ENCODE assay signal across 9 cellular contexts in genomic region chr1:58576727-58577675, GRCh38. TPM values are rescaled to one million over a fixed set of nuclear protein-coding genes. Genes with fewer than 3 reads are reported as not detected.
DNase-seq lines count a peak whose midpoint lies in the region; ATAC-seq and TF ChIP-seq lines count a peak whose summit lies in the region.
"Had no signal": no experiment of that assay in that cellular context is flagged by ENCODE, and none has a peak within 500 bp of the region (broad histone marks: within the 10 kb centered on the region; RNA-seq: fewer than 3 reads in every experiment).

Gene TACSTD2, minus strand, starts transcription at chr1:58577252. Its CDS starts 96 bp downstream, at chr1:58577156.

- POLR2A ChIA-PET in activated CD4-positive, alpha-beta T cell treated with anti-CD3 and anti-CD28 coated beads, Interleukin-2, amount 10 ng/mL, durations not matched to agents 7 days and 5 days (lab: Charles Lee) = no interaction called here

- no peak within 1 kb of the TSS for H2AK5ac ChIP-seq in mesenchymal stem cell (ENCODE audit: low read length, severe bottlenecking)

- CTCF ChIA-PET in activated CD4-positive, alpha-beta T cell treated with anti-CD3 and anti-CD28 coated beads, Interleukin-2, amount 10 ng/mL, durations not matched to agents 7 days and 5 days (lab: Charles Lee) = interaction anchor here (0.6 kb wide), 1 partner anchor 12 kb away, joined by 3 read pairs; no protein-coding TSS in a partner anchor

- peak within 1 kb of the TSS; percentile 43 for H3K4me3 Mint-ChIP-seq in activated CD4-positive, alpha-beta T cell treated with anti-CD3 and anti-CD28 coated beads, Interleukin-2, amount 10 ng/mL, durations not matched to agents 7 days and 5 days
- H3K4me3 Mint-ChIP-seq in type B pancreatic cell = peak within 1 kb of the TSS; percentile 81

- no peak within 1 kb of the TSS for H4K91ac ChIP-seq in mesenchymal stem cell (ENCODE audit: low read length)

- H3K36me3 Mint-ChIP-seq in activated CD4-positive, alpha-beta T cell treated with anti-CD3 and anti-CD28 coated beads, Interleukin-2, amount 10 ng/mL, durations not matched to agents 7 days and 5 days (ENCODE audit: low read depth) = no peaks in the 10 kb centered on the region
- H3K36me3 Mint-ChIP-seq in type B pancreatic cell = peaks cover 8% of the 10 kb centered on the region

- no peak within 1 kb of the TSS for H2BK120ac ChIP-seq in mesenchymal stem cell (ENCODE audit: low read depth, low read length)

- peaks cover 10% of the 10 kb centered on the region for H3K4me1 ChIP-seq in mesenchymal stem cell (ENCODE audit: control insufficient read depth, insufficient read depth, low read depth, low read length)

- no peak within 1 kb of the TSS for H3K27ac Mint-ChIP-seq in activated CD4-positive, alpha-beta T cell treated with anti-CD3 and anti-CD28 coated beads, Interleukin-2, amount 10 ng/mL, durations not matched to agents 7 days and 5 days
- H3K27ac Mint-ChIP-seq in type B pancreatic cell = peak within 1 kb of the TSS; percentile 95

- H3K27me3 ChIP-seq in dorsolateral prefrontal cortex = peaks cover 0 to 57% (median 29%) of the 10 kb centered on the region in 45 donors
- peaks cover 0 to 52% of the 10 kb centered on the region in 2 experiments for H3K27me3 ChIP-seq in mesenchymal stem cell (ENCODE audit: control insufficient read depth in 1 of 2, insufficient read depth in 1 of 2, low read length in 2 of 2)

- peak within 1 kb of the TSS in 1 of 2 experiments; percentile 74 for H3K14ac ChIP-seq in mesenchymal stem cell (ENCODE audit: low read length in 2 of 2)

- H3K27me3 Mint-ChIP-seq in activated CD4-positive, alpha-beta T cell treated with anti-CD3 and anti-CD28 coated beads, Interleukin-2, amount 10 ng/mL, durations not matched to agents 7 days and 5 days = peaks cover 74% of the 10 kb centered on the region
- peaks cover 24% of the 10 kb centered on the region for H3K27me3 Mint-ChIP-seq in type B pancreatic cell

- H3K9ac ChIP-seq in mesenchymal stem cell (ENCODE audit: low read length) = peak within 1 kb of the TSS; percentile 14

- H3K4me3 ChIP-seq in dorsolateral prefrontal cortex (peak within 1 kb of the TSS in 56 of 59 donors; percentile 8 to 59 (median 40)), mesenchymal stem cell (ENCODE audit: insufficient read depth in 1 of 2, low read depth in 1 of 2, low read length in 2 of 2) (peak within 1 kb of the TSS; percentile 58 to 70)

- no peaks in the 10 kb centered on the region for H3K79me1 ChIP-seq in mesenchymal stem cell (replicated peaks; ENCODE audit: low read length, poor library complexity, severe bottlenecking)

- no peak for DNase-seq in activated CD4-positive, alpha-beta T cell treated with anti-CD3 and anti-CD28 coated beads, Interleukin-2, amount 10 ng/mL, durations not matched to agents 7 days and 5 days
- no peak for DNase-seq in activated CD4-positive, alpha-beta T cell treated with anti-CD3 and anti-CD28 coated beads for 1 hour
- DNase-seq in dorsolateral prefrontal cortex = no peak
- peak; percentile 18 for DNase-seq in mesenchymal stem cell
- DNase-seq in type B pancreatic cell (ENCODE audit: extremely low spot score, unreplicated experiment) = peak; percentile 79
- no peak for DNase-seq in pons (ENCODE audit: low spot score)
- no peak for DNase-seq in AG08395 (ENCODE audit: low spot score)

- peak within 1 kb of the TSS; percentile 75 for H3K4me2 ChIP-seq in mesenchymal stem cell (ENCODE audit: low read length, poor library complexity, severe bottlenecking)

- H3K18ac ChIP-seq in mesenchymal stem cell (ENCODE audit: low read depth in 1 of 2, low read length in 2 of 2) = peak within 1 kb of the TSS; percentile 54 to 78

- no peak for TF ChIP-seq POLR2A in GM18505 (IDR thresholded peaks at IDR 0.05; ENCODE audit: borderline replicate concordance, extremely low read depth, insufficient read depth, insufficient read length)

- no peaks in the 10 kb centered on the region for H3K9me3 Mint-ChIP-seq in activated CD4-positive, alpha-beta T cell treated with anti-CD3 and anti-CD28 coated beads, Interleukin-2, amount 10 ng/mL, durations not matched to agents 7 days and 5 days
- H3K9me3 Mint-ChIP-seq in type B pancreatic cell = peaks cover 5% of the 10 kb centered on the region

- H2BK5ac ChIP-seq in mesenchymal stem cell (ENCODE audit: low read depth, low read length, poor library complexity, severe bottlenecking) = no peak within 1 kb of the TSS

- H3K27ac ChIP-seq in dorsolateral prefrontal cortex = peak within 1 kb of the TSS in 40 of 59 donors; percentile 1 to 89 (median 48)
- H3K27ac ChIP-seq in mesenchymal stem cell (ENCODE audit: low read length, poor library complexity, severe bottlenecking) = no peak within 1 kb of the TSS

- H2AFZ ChIP-seq in mesenchymal stem cell (ENCODE audit: low read depth, low read length) = peak within 1 kb of the TSS; percentile 86

- peak within 1 kb of the TSS in 1 of 2 experiments; percentile 72 for H3K23ac ChIP-seq in mesenchymal stem cell (ENCODE audit: low read length in 2 of 2)

- intact Hi-C loops in dorsolateral prefrontal cortex (cut with DNase I) = no loop called here

- H3K36me3 ChIP-seq in mesenchymal stem cell (ENCODE audit: control insufficient read depth in 1 of 2, insufficient read depth in 2 of 2, low read depth in 1 of 2, low read length in 2 of 2) = peaks cover 0 to 6% of the 10 kb centered on the region in 2 experiments

- WGBS in mesenchymal stem cell = 28% methylated on average over 85 of the region's 107 CpGs

- H3K9me3 ChIP-seq in mesenchymal stem cell (ENCODE audit: control insufficient read depth, low read length) = no peaks in the 10 kb centered on the region

- no peak for TF ChIP-seq CTCF in dorsolateral prefrontal cortex (IDR thresholded peaks at IDR 0.05 in 54 of 56, conservative IDR thresholded peaks at IDR 0.05 in 2 of 56; ENCODE audit: low read depth in 1 of 56, partially characterized antibody in 56 of 56)
- no peak for TF ChIP-seq CTCF in type B pancreatic cell (conservative IDR thresholded peaks at IDR 0.05)

- no peak within 1 kb of the TSS for H2BK15ac ChIP-seq in mesenchymal stem cell (ENCODE audit: low read depth, poor library complexity, severe bottlenecking)

- H3K4ac ChIP-seq in mesenchymal stem cell (ENCODE audit: low read depth in 1 of 2, low read length in 2 of 2) = peak within 1 kb of the TSS in 1 of 2 experiments; percentile 62

- no peak within 1 kb of the TSS for H4K8ac ChIP-seq in mesenchymal stem cell (ENCODE audit: low read length)

- peaks cover 36% of the 10 kb centered on the region for H3K4me1 Mint-ChIP-seq in activated CD4-positive, alpha-beta T cell treated with anti-CD3 and anti-CD28 coated beads, Interleukin-2, amount 10 ng/mL, durations not matched to agents 7 days and 5 days
- peaks cover 36% of the 10 kb centered on the region for H3K4me1 Mint-ChIP-seq in type B pancreatic cell (ENCODE audit: unreplicated experiment)

- peak within 1 kb of the TSS in 1 of 2 experiments; percentile 96 for H2BK12ac ChIP-seq in mesenchymal stem cell (ENCODE audit: low read length in 2 of 2)

- ATAC-seq in GM18505 (IDR thresholded peaks at IDR 0.05; ENCODE audit: unreplicated experiment) = no peak

RNA-seq across cellular contexts. Expression of gene TACSTD2, which starts in this region (rescaled TPM):
- not detected for total RNA-seq in activated CD4-positive, alpha-beta T cell treated with anti-CD3 and anti-CD28 coated beads, Interleukin-2, amount 10 ng/mL, durations not matched to agents 7 days and 5 days
- under 1 TPM in 46 of 120 experiments, not detected in 74; 0.18 to 0.63 (median 0.28) TPM for total RNA-seq in dorsolateral prefrontal cortex
- 0.08 TPM for polyA plus RNA-seq in mesenchymal stem cell (2013, experiment 1 of 2)
- polyA plus RNA-seq in mesenchymal stem cell (2013, experiment 2 of 2) = 0.12 TPM
- 21.2 and 39.7 TPM in 2 replicates for total RNA-seq in type B pancreatic cell (ENCODE audit: low replicate concordance)
- total RNA-seq: T-helper 2 cell treated with Interferon-gamma antibody and Interleukin-4, amounts not matched to agents 100 ng/mL and 5 ng/mL, for 36 hours had no signal

Comparison
In these comparisons a context has a peak if more than half of its experiments do, and no peak if none do; other contexts are left out.
1. RNA of gene TACSTD2 (total RNA-seq): 21.2 to 39.7 TPM in type B pancreatic cell; 0.18 to 0.63 TPM in dorsolateral prefrontal cortex and not detected in activated CD4-positive, alpha-beta T cell treated with anti-CD3 and anti-CD28 coated beads, Interleukin-2, amount 10 ng/mL, durations not matched to agents 7 days and 5 days; every median in the first group is over 10 times any median in the second.
2. DNase-seq: peak in mesenchymal stem cell (single experiment) and type B pancreatic cell (single experiment); none in activated CD4-positive, alpha-beta T cell treated with anti-CD3 and anti-CD28 coated beads, Interleukin-2, amount 10 ng/mL, durations not matched to agents 7 days and 5 days (single experiment), activated CD4-positive, alpha-beta T cell treated with anti-CD3 and anti-CD28 coated beads for 1 hour (single experiment), dorsolateral prefrontal cortex (0 of 10), pons (single experiment) and AG08395 (single experiment).